24 cellular contexts compared by ENCODE assay signal in genomic region chr2:235508371-235509160, GRCh38.
"Had no signal": no experiment of that assay in that cellular context is flagged by ENCODE, and none has a peak within 500 bp of the region (broad histone marks: within the 10 kb centered on the region; RNA-seq: fewer than 3 reads in every experiment).

No MANE protein-coding gene starts in this region.

- H3K36me3 Mint-ChIP-seq: activated naive CD4-positive, alpha-beta T cell treated with anti-CD3 and anti-CD28 coated beads, Interleukin-2, amount 50 U/mL, for 72 hours had no signal

- H3K4me1 Mint-ChIP-seq: activated T-helper 17 cell treated with anti-CD3 and anti-CD28 coated beads, Interleukin-2, amount 50 U/mL, for 72 hours had no signal

- H3K4me3 ChIP-seq: left lung, lung, ovary, psoas muscle, tibial nerve, vagina had no signal

- H3K27ac ChIP-seq: left lung, neutrophil, ovary, tibial nerve, vagina, WERI-Rb-1 had no signal

- H3K9me3 ChIP-seq: left lung, neutrophil, ovary, psoas muscle, tibial nerve, vagina had no signal

- H3K9me3 Mint-ChIP-seq: activated naive CD4-positive, alpha-beta T cell treated with anti-CD3 and anti-CD28 coated beads, Interleukin-2, amount 50 U/mL, for 72 hours; activated T-cell treated with anti-CD3 and anti-CD28 coated beads, Interleukin-2, amount 50 U/mL, for 24 hours; activated T-helper 17 cell treated with anti-CD3 and anti-CD28 coated beads, Interleukin-2, amount 50 U/mL, for 72 hours; dendritic cell treated with granulocyte-macrophage colony-stimulating factor and Interleukin-4, amounts not matched to agents 40 ng/mL and 50 ng/mL, for 4 days; nephron; T-helper 2 cell treated with Interferon-gamma antibody and Interleukin-4, amounts not matched to agents 5 μg/mL and 100 μg/mL, for 36 hours had no signal

- H3K27me3 ChIP-seq: left lung, ovary, tibial nerve, vagina had no signal

- ATAC-seq: activated naive CD4-positive, alpha-beta T cell treated with anti-CD3 and anti-CD28 coated beads, Interleukin-2, amount 50 U/mL, for 72 hours; activated T-helper 17 cell treated with anti-CD3 and anti-CD28 coated beads, Interleukin-2, amount 50 U/mL, for 72 hours; left lung; psoas muscle; right cardiac atrium had no signal

- H3K36me3 ChIP-seq: left lung, neutrophil, ovary, vagina, WERI-Rb-1 had no signal

- DNase-seq: activated CD4-positive, CD25-positive, alpha-beta regulatory T cell treated with anti-CD3 and anti-CD28 coated beads, Interleukin-2, amount 50 U/mL, for 72 hours; activated CD8-positive, alpha-beta memory T cell treated with anti-CD3 and anti-CD28 coated beads, Interleukin-2, amount 50 U/mL, for 4 hours; activated T-cell treated with anti-CD3 and anti-CD28 coated beads, Interleukin-2, amount 50 U/mL, for 24 hours; effector CD4-positive, alpha-beta T cell; erythroblast; foreskin fibroblast; midbrain; ovary; psoas muscle; right cardiac atrium; stimulated activated CD4-positive, alpha-beta T cell treated with anti-CD3 and anti-CD28 coated beads, Interleukin-12 subunit alpha, Interleukin-12 subunit beta, amount 100 ng/mL, for 4 hours; WERI-Rb-1 had no signal

- H3K27ac Mint-ChIP-seq: activated naive CD4-positive, alpha-beta T cell treated with anti-CD3 and anti-CD28 coated beads, Interleukin-2, amount 50 U/mL, for 72 hours; activated T-cell treated with anti-CD3 and anti-CD28 coated beads, Interleukin-2, amount 50 U/mL, for 24 hours; activated T-helper 17 cell treated with anti-CD3 and anti-CD28 coated beads, Interleukin-2, amount 50 U/mL, for 72 hours; dendritic cell treated with granulocyte-macrophage colony-stimulating factor and Interleukin-4, amounts not matched to agents 40 ng/mL and 50 ng/mL, for 4 days; stimulated activated naive CD8-positive, alpha-beta T cell treated with anti-CD3 and anti-CD28 coated beads, Interleukin-15, Interleukin-2, amounts not matched to agents 100 ng/mL and 50 ng/mL, for 24 hours; T-helper 2 cell treated with Interferon-gamma antibody and Interleukin-4, amounts not matched to agents 5 μg/mL and 100 μg/mL, for 36 hours had no signal

- H3K4me3 Mint-ChIP-seq: activated T-cell treated with anti-CD3 and anti-CD28 coated beads, Interleukin-2, amount 50 U/mL, for 24 hours; activated T-helper 17 cell treated with anti-CD3 and anti-CD28 coated beads, Interleukin-2, amount 50 U/mL, for 72 hours; brain; dendritic cell treated with granulocyte-macrophage colony-stimulating factor and Interleukin-4, amounts not matched to agents 40 ng/mL and 50 ng/mL, for 4 days; nephron; stimulated activated naive CD8-positive, alpha-beta T cell treated with anti-CD3 and anti-CD28 coated beads, Interleukin-15, Interleukin-2, amounts not matched to agents 100 ng/mL and 50 ng/mL, for 24 hours; T-helper 2 cell treated with Interferon-gamma antibody and Interleukin-4, amounts not matched to agents 5 μg/mL and 100 μg/mL, for 36 hours had no signal
